9 cellular contexts compared by ENCODE assay signal in the genomic region with DNA sequence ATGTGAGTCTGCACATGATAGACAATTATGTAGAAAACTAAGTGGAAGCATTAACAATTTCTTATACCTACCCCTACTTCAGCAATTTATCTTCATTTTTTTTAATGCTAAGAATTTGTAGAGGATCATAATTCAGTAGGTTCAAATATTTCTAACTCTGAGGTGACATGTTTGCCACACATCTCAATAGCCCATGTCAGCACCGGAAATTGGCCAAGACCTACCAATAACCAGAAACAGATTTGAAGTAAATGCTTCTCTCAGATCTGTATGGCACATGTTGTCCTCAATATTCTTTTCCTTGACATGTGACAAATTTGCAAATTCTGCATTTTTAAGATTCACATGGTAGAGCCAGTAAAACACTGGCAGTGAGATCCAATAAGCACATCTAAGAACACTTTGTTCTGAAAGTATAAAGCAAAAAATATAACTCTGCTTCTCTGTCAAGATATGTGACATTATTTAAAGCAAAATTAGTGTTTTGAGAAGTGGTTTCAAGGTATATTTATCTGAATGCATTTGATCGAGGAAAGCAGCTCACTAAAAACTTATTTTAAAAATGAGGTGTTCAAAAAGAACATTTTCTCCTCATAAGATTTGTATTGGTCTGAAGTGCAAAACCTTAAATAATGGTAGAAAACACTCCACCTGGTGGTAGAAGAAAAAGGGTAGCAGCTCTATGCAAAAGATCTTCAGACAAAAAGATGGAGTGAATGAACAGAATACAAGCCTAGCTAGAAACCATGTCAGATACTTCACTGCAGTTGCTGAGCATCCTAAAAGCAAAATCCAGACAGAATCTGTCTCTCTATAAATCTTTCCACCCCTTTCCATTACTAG.
DNase-seq lines count a peak whose midpoint lies in the region; ATAC-seq and TF ChIP-seq lines count a peak whose summit lies in the region.
"Had no signal": no experiment of that assay in that cellular context is flagged by ENCODE, and none has a peak within 500 bp of the region (broad histone marks: within the 10 kb centered on the region; RNA-seq: fewer than 3 reads in every experiment).

No MANE protein-coding gene starts in this region.

- H3K9me3 Mint-ChIP-seq in mesothelial cell of epicardium = peaks cover 9% of the 10 kb centered on the region
- H3K9me3 Mint-ChIP-seq in activated naive CD4-positive, alpha-beta T cell treated with anti-CD3 and anti-CD28 coated beads for 36 hours = no peaks in the 10 kb centered on the region
- no peaks in the 10 kb centered on the region for H3K9me3 Mint-ChIP-seq in activated CD4-positive, alpha-beta T cell treated with anti-CD3 and anti-CD28 coated beads, Interleukin-2, amount 10 ng/mL, durations not matched to agents 24 days and 14 days

- H3K4me1 Mint-ChIP-seq in mesothelial cell of epicardium = peaks cover 27% of the 10 kb centered on the region
- H3K4me1 Mint-ChIP-seq in activated naive CD4-positive, alpha-beta T cell treated with anti-CD3 and anti-CD28 coated beads for 36 hours (ENCODE audit: low read depth) = no peaks in the 10 kb centered on the region
- H3K4me1 Mint-ChIP-seq in activated CD4-positive, alpha-beta T cell treated with anti-CD3 and anti-CD28 coated beads, Interleukin-2, amount 10 ng/mL, durations not matched to agents 24 days and 14 days = no peaks in the 10 kb centered on the region

- no peaks in the 10 kb centered on the region for H3K4me1 ChIP-seq in left lung

- H3K27ac ChIP-seq in VCaP (no peak overlapping the region), left lung (no peak overlapping the region)

- peak; percentile 6 for DNase-seq in DMS 273 (lab: John Stamatoyannopoulos, UW; ENCODE audit: unreplicated experiment)
- DNase-seq in DMS 273 treated with DMSO at 0.1 percent for 48 hours (lab: John Stamatoyannopoulos, UW) = no peak
- DNase-seq in mesothelial cell of epicardium (ENCODE audit: low spot score in 2 of 2, unreplicated experiment in 2 of 2) = no peak
- DNase-seq in activated naive CD4-positive, alpha-beta T cell treated with anti-CD3 and anti-CD28 coated beads for 36 hours = no peak
- DNase-seq in activated CD4-positive, alpha-beta T cell treated with anti-CD3 and anti-CD28 coated beads, Interleukin-2, amount 10 ng/mL, durations not matched to agents 24 days and 14 days = no peak
- no peak for DNase-seq in left lung
- DNase-seq: 8988T had no signal

- no peak overlapping the region for H3K4me3 ChIP-seq in left lung

- peaks cover 6% of the 10 kb centered on the region for H3K36me3 Mint-ChIP-seq in mesothelial cell of epicardium
- H3K36me3 Mint-ChIP-seq in activated naive CD4-positive, alpha-beta T cell treated with anti-CD3 and anti-CD28 coated beads for 36 hours (ENCODE audit: low read depth) = no peaks in the 10 kb centered on the region
- no peaks in the 10 kb centered on the region for H3K36me3 Mint-ChIP-seq in activated CD4-positive, alpha-beta T cell treated with anti-CD3 and anti-CD28 coated beads, Interleukin-2, amount 10 ng/mL, durations not matched to agents 24 days and 14 days (ENCODE audit: low read depth)

- no peak overlapping the region for H3K4me3 Mint-ChIP-seq in mesothelial cell of epicardium
- no peak overlapping the region for H3K4me3 Mint-ChIP-seq in activated naive CD4-positive, alpha-beta T cell treated with anti-CD3 and anti-CD28 coated beads for 36 hours
- no peak overlapping the region for H3K4me3 Mint-ChIP-seq in activated CD4-positive, alpha-beta T cell treated with anti-CD3 and anti-CD28 coated beads, Interleukin-2, amount 10 ng/mL, durations not matched to agents 24 days and 14 days

- H3K9me3 ChIP-seq in left lung = no peaks in the 10 kb centered on the region

- peak; percentile 72 for TF ChIP-seq CTCF in VCaP (conservative IDR thresholded peaks at IDR 0.05)
- peak; percentile 71 for TF ChIP-seq CTCF in mesothelial cell of epicardium (IDR thresholded peaks at IDR 0.05; ENCODE audit: unreplicated experiment)
- TF ChIP-seq CTCF in left lung (IDR thresholded peaks at IDR 0.05) = peak in 1 of 2 donors; percentile 16

- CTCF ChIA-PET in activated naive CD4-positive, alpha-beta T cell treated with anti-CD3 and anti-CD28 coated beads for 36 hours (lab: Charles Lee) = no interaction called here

- H3K27me3 Mint-ChIP-seq in mesothelial cell of epicardium (ENCODE audit: low read depth) = no peaks in the 10 kb centered on the region
- H3K27me3 Mint-ChIP-seq in activated naive CD4-positive, alpha-beta T cell treated with anti-CD3 and anti-CD28 coated beads for 36 hours (ENCODE audit: low read depth) = no peaks in the 10 kb centered on the region
- H3K27me3 Mint-ChIP-seq in activated CD4-positive, alpha-beta T cell treated with anti-CD3 and anti-CD28 coated beads, Interleukin-2, amount 10 ng/mL, durations not matched to agents 24 days and 14 days = no peaks in the 10 kb centered on the region

- no peak overlapping the region for H3K27ac Mint-ChIP-seq in mesothelial cell of epicardium
- H3K27ac Mint-ChIP-seq in activated naive CD4-positive, alpha-beta T cell treated with anti-CD3 and anti-CD28 coated beads for 36 hours = no peak overlapping the region
- H3K27ac Mint-ChIP-seq in activated CD4-positive, alpha-beta T cell treated with anti-CD3 and anti-CD28 coated beads, Interleukin-2, amount 10 ng/mL, durations not matched to agents 24 days and 14 days = no peak overlapping the region

- ATAC-seq in HG03432 (IDR thresholded peaks at IDR 0.05; ENCODE audit: unreplicated experiment) = peak; percentile 75
- ATAC-seq in left lung = no peak

- H3K36me3 ChIP-seq in left lung = no peaks in the 10 kb centered on the region

- intact Hi-C loops in activated naive CD4-positive, alpha-beta T cell treated with anti-CD3 and anti-CD28 coated beads for 36 hours (cut with micrococcal nuclease) = loop anchor here (2.0 kb wide), 1 partner anchor 999 kb away; no protein-coding TSS in a partner anchor
- intact Hi-C loops in activated CD4-positive, alpha-beta T cell treated with anti-CD3 and anti-CD28 coated beads, Interleukin-2, amount 10 ng/mL, durations not matched to agents 24 days and 14 days (cut with micrococcal nuclease) = no loop called here
- intact Hi-C loops in left lung (cut with DNase I) = loop anchor here in 1 of 2 donors (5.0 kb wide), 1 partner anchor 999 kb away; no protein-coding TSS in a partner anchor

- peaks cover 0 to 9% of the 10 kb centered on the region in 2 donors for H3K27me3 ChIP-seq in left lung
